8 cellular contexts compared by ENCODE assay signal in the genomic region with DNA sequence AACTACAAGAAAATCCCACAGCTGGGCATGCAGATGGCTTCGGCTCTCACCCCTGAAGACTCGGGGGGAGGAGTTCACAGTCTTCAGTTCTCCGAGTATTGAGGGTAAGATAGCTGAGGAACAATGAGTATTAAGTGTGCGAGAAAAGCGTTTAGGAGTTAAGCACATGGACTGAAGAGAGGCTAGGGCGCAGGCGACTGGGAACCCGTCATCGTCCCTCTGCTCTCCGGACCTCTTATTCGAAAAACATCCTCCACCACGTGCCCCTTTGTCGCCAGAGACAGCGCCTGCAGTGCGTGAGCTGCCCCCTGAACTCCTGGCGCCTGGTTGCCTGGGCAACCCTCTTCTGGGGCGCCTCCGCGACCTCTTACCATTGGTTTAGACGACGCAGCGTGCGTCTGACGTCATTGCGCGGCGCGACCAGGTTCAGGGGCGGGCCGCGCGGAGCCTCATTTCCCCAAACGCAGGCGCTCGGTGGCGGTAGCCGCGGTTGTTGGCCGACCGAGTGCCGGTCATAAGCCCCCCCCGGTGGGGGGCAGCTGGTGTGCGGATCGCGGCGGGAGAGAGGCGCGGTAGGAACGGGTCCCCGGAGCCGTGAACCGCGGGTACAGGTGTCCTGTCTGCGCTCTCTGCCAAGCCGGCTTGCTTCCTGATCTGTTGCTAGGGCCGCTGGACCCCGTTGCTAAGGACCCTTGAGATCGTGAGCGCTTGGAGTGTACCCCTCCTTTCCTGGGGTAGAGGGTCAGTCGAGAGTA. TPM values are rescaled to one million over a fixed set of nuclear protein-coding genes. Genes with fewer than 3 reads are reported as not detected.
DNase-seq lines count a peak whose midpoint lies in the region; ATAC-seq and TF ChIP-seq lines count a peak whose summit lies in the region.

A gene (plus strand): TSS at position 452 of the 755 bp plus-strand sequence. CDS start 4,024 bp downstream, outside the sequence.

- H3K4me1 ChIP-seq in left lung: peaks cover 14 to 26% of the 10 kb centered on the region in 2 donors

- no peaks in the 10 kb centered on the region for H3K27me3 ChIP-seq in left lung

- peak within 1 kb of the TSS; percentile 63 for H3K27ac ChIP-seq in C4-2B
- peak within 1 kb of the TSS; percentile 33 to 83 for H3K27ac ChIP-seq in left lung

- H3K9me3 ChIP-seq in left lung: no peaks in the 10 kb centered on the region

- ATAC-seq in GM19395 (IDR thresholded peaks at IDR 0.05; ENCODE audit: unreplicated experiment) (peak; percentile 99), HG03565 (IDR thresholded peaks at IDR 0.05; ENCODE audit: unreplicated experiment) (peak; percentile 100), left lung (peak; percentile 100)

- peak within 1 kb of the TSS; percentile 82 to 86 for H3K4me3 ChIP-seq in left lung

- intact Hi-C loops in left lung (cut with DNase I): no loop called here

- TF ChIP-seq CTCF in C4-2B (conservative IDR thresholded peaks at IDR 0.05): no peak
- TF ChIP-seq CTCF in left lung (IDR thresholded peaks at IDR 0.05): no peak

- DNase-seq in NCI-H774 (lab: John Stamatoyannopoulos, UW): peak; percentile 95
- peak; percentile 89 to 91 for DNase-seq in activated CD4-positive, alpha-beta T cell treated with anti-CD3 and anti-CD28 coated beads, Interleukin-2, amount 50 U/mL, for 4 hours
- peak; percentile 96 for DNase-seq in dermis blood vessel endothelial cell
- peak; percentile 94 to 96 for DNase-seq in left lung
- DNase-seq in stimulated activated CD4-positive, alpha-beta T cell treated with anti-CD3 and anti-CD28 coated beads, Interleukin-2, amount 100 ng/mL, for 48 hours: peak; percentile 87

- peaks cover 0 to 9% of the 10 kb centered on the region in 2 donors for H3K36me3 ChIP-seq in left lung

RNA-seq across cellular contexts. Expression of the gene that starts here (rescaled TPM):
- total RNA-seq in dermis blood vessel endothelial cell (14.6 and 15.5 TPM in 2 replicates), left lung (10 to 100 TPM in 1 of 2 donors, 1 to 10 TPM in 1; 7.8 to 20.2 TPM)

Comparison
In these comparisons a context has a peak if more than half of its experiments do, and no peak if none do; other contexts are left out.
1. Peak in every context shown above with its lines: DNase-seq, ATAC-seq, H3K4me3 ChIP-seq and H3K27ac ChIP-seq.